In genomic region chr12:93186621-93187020, GRCh38 we compare ENCODE assay signal across 33 cellular contexts.
"Had no signal": no experiment of that assay in that cellular context is flagged by ENCODE, and none has a peak within 500 bp of the region (broad histone marks: within the 10 kb centered on the region; RNA-seq: fewer than 3 reads in every experiment).

No MANE protein-coding gene starts in this region.

- H3K27ac Mint-ChIP-seq: activated CD4-positive, alpha-beta memory T cell treated with anti-CD3 and anti-CD28 coated beads, Interleukin-2, amount 10 ng/mL, durations not matched to agents 7 days and 5 days; activated CD4-positive, alpha-beta T cell treated with anti-CD3 and anti-CD28 coated beads for 36 hours; activated CD4-positive, alpha-beta T cell treated with anti-CD3 and anti-CD28 coated beads, Interleukin-2, amount 10 ng/mL, durations not matched to agents 7 days and 5 days; activated CD8-positive, alpha-beta memory T cell treated with anti-CD3 and anti-CD28 coated beads, Interleukin-2, amount 10 ng/mL, durations not matched to agents 7 days and 5 days; activated CD8-positive, alpha-beta T cell treated with anti-CD3 and anti-CD28 coated beads, Interleukin-2, amount 10 ng/mL, durations not matched to agents 7 days and 5 days; activated naive CD4-positive, alpha-beta T cell treated with anti-CD3 and anti-CD28 coated beads, Interleukin-2, amount 10 ng/mL, durations not matched to agents 7 days and 5 days; activated naive CD4-positive, alpha-beta T cell treated with anti-CD3 and anti-CD28 coated beads, Interleukin-2, amount 50 U/mL, for 24 hours; activated naive CD8-positive, alpha-beta T cell; activated T-cell treated with anti-CD3 and anti-CD28 coated beads, Interleukin-2, amount 50 U/mL, for 24 hours; activated T-helper 2 cell treated with anti-CD3 and anti-CD28 coated beads, Interferon-gamma antibody, Interleukin-2, Interleukin-4, amounts not matched to agents 10 μg/mL and 5 μg/mL and 100 μg/mL, durations not matched to agents 14 hours and 24 hours and 36 hours; brain; T-helper 1 cell treated with Interleukin-12 subunit alpha and Interleukin-12 subunit beta and Interleukin-4 antibody, amounts not matched to agents 30 μg/mL and 1 μg/mL, for 36 hours; T-helper 2 cell treated with Interferon-gamma antibody and Interleukin-4, amounts not matched to agents 5 μg/mL and 100 μg/mL, for 36 hours; WTC11 had no signal

- H3K4me1 Mint-ChIP-seq: central memory CD8-positive, alpha-beta T cell; WTC11 had no signal

- H3K9me3 Mint-ChIP-seq: activated naive CD4-positive, alpha-beta T cell treated with anti-CD3 and anti-CD28 coated beads, Interleukin-2, amount 10 ng/mL, durations not matched to agents 7 days and 5 days; activated naive CD4-positive, alpha-beta T cell treated with anti-CD3 and anti-CD28 coated beads, Interleukin-2, amount 50 U/mL, for 24 hours; activated T-cell treated with anti-CD3 and anti-CD28 coated beads, Interleukin-2, amount 50 U/mL, for 24 hours; activated T-helper 2 cell treated with anti-CD3 and anti-CD28 coated beads, Interferon-gamma antibody, Interleukin-2, Interleukin-4, amounts not matched to agents 10 μg/mL and 5 μg/mL and 100 μg/mL, durations not matched to agents 14 hours and 24 hours and 36 hours; central memory CD8-positive, alpha-beta T cell; T-helper 1 cell treated with Interleukin-12 subunit alpha and Interleukin-12 subunit beta and Interleukin-4 antibody, amounts not matched to agents 30 μg/mL and 1 μg/mL, for 36 hours had no signal

- H3K36me3 Mint-ChIP-seq: activated naive CD4-positive, alpha-beta T cell treated with anti-CD3 and anti-CD28 coated beads, Interleukin-2, amount 50 U/mL, for 24 hours; activated naive CD8-positive, alpha-beta T cell; brain; WTC11 had no signal

- ATAC-seq: activated CD4-positive, CD25-positive, alpha-beta regulatory T cell treated with anti-CD3 and anti-CD28 coated beads, Interleukin-2, amount 50 U/mL, for 24 hours; activated CD8-positive, alpha-beta memory T cell treated with anti-CD3 and anti-CD28 coated beads, Interleukin-2, amount 10 ng/mL, durations not matched to agents 7 days and 5 days; activated CD8-positive, alpha-beta T cell treated with anti-CD3 and anti-CD28 coated beads, Interleukin-2, amount 10 ng/mL, durations not matched to agents 7 days and 5 days; WTC11 had no signal

- H3K27me3 Mint-ChIP-seq: activated CD4-positive, alpha-beta memory T cell treated with anti-CD3 and anti-CD28 coated beads, Interleukin-2, amount 10 ng/mL, durations not matched to agents 7 days and 5 days; activated CD4-positive, alpha-beta T cell treated with anti-CD3 and anti-CD28 coated beads for 36 hours; activated CD4-positive, alpha-beta T cell treated with anti-CD3 and anti-CD28 coated beads, Interleukin-2, amount 10 ng/mL, durations not matched to agents 7 days and 5 days; activated naive CD4-positive, alpha-beta T cell treated with anti-CD3 and anti-CD28 coated beads, Interleukin-2, amount 50 U/mL, for 24 hours; activated naive CD8-positive, alpha-beta T cell had no signal

- H3K4me3 Mint-ChIP-seq: activated CD4-positive, alpha-beta memory T cell treated with anti-CD3 and anti-CD28 coated beads, Interleukin-2, amount 10 ng/mL, durations not matched to agents 7 days and 5 days; activated CD4-positive, alpha-beta T cell treated with anti-CD3 and anti-CD28 coated beads for 36 hours; activated CD4-positive, alpha-beta T cell treated with anti-CD3 and anti-CD28 coated beads, Interleukin-2, amount 10 ng/mL, durations not matched to agents 7 days and 5 days; activated CD8-positive, alpha-beta memory T cell treated with anti-CD3 and anti-CD28 coated beads, Interleukin-2, amount 10 ng/mL, durations not matched to agents 7 days and 5 days; activated CD8-positive, alpha-beta T cell treated with anti-CD3 and anti-CD28 coated beads, Interleukin-2, amount 10 ng/mL, durations not matched to agents 7 days and 5 days; activated naive CD4-positive, alpha-beta T cell treated with anti-CD3 and anti-CD28 coated beads, Interleukin-2, amount 10 ng/mL, durations not matched to agents 7 days and 5 days; activated naive CD4-positive, alpha-beta T cell treated with anti-CD3 and anti-CD28 coated beads, Interleukin-2, amount 50 U/mL, for 24 hours; activated naive CD8-positive, alpha-beta T cell; activated T-cell treated with anti-CD3 and anti-CD28 coated beads, Interleukin-2, amount 50 U/mL, for 24 hours; brain; central memory CD8-positive, alpha-beta T cell; T-helper 1 cell treated with Interleukin-12 subunit alpha and Interleukin-12 subunit beta and Interleukin-4 antibody, amounts not matched to agents 30 μg/mL and 1 μg/mL, for 36 hours; T-helper 2 cell treated with Interferon-gamma antibody and Interleukin-4, amounts not matched to agents 5 μg/mL and 100 μg/mL, for 36 hours; WTC11 had no signal

- DNase-seq: activated CD4-positive, alpha-beta memory T cell treated with anti-CD3 and anti-CD28 coated beads, Interleukin-2, amount 10 ng/mL, durations not matched to agents 7 days and 5 days; activated CD4-positive, alpha-beta T cell treated with anti-CD3 and anti-CD28 coated beads for 1 hour; activated CD4-positive, alpha-beta T cell treated with anti-CD3 and anti-CD28 coated beads for 48 hours; activated CD4-positive, alpha-beta T cell treated with anti-CD3 and anti-CD28 coated beads, Interleukin-2, amount 10 ng/mL, durations not matched to agents 7 days and 5 days; activated CD4-positive, alpha-beta T cell treated with anti-CD3 and anti-CD28 coated beads, Interleukin-2, amount 50 U/mL, for 48 hours; activated CD4-positive, CD25-positive, alpha-beta regulatory T cell; activated CD8-positive, alpha-beta memory T cell treated with anti-CD3 and anti-CD28 coated beads for 24 hours; activated CD8-positive, alpha-beta memory T cell treated with anti-CD3 and anti-CD28 coated beads, Interleukin-2, amount 10 ng/mL, durations not matched to agents 7 days and 5 days; activated CD8-positive, alpha-beta memory T cell treated with anti-CD3 and anti-CD28 coated beads, Interleukin-2, amount 50 U/mL, for 48 hours; activated CD8-positive, alpha-beta T cell treated with anti-CD3 and anti-CD28 coated beads, Interleukin-2, amount 10 ng/mL, durations not matched to agents 7 days and 5 days; activated effector memory CD4-positive, alpha-beta T cell treated with Interleukin-2 at 50 U/mL for 16 hours; activated gamma-delta T cell; activated naive CD4-positive, alpha-beta T cell treated with anti-CD3 and anti-CD28 coated beads, Interleukin-2, amount 10 ng/mL, durations not matched to agents 7 days and 5 days; activated naive CD4-positive, alpha-beta T cell treated with Interleukin-2 at 50 U/mL for 16 hours; activated T-cell treated with anti-CD3 and anti-CD28 coated beads, Interleukin-2, amount 50 U/mL, for 24 hours; activated T-cell treated with anti-CD3 and anti-CD28 coated beads, Interleukin-2, amount 50 U/mL, for 48 hours; amygdala; caudate nucleus; cerebellar nuclear complex; T-helper 1 cell; T-helper 2 cell; T-helper 9 cell; WERI-Rb-1 had no signal
